ENCODE assay signal across 11 cellular contexts in the genomic region with DNA sequence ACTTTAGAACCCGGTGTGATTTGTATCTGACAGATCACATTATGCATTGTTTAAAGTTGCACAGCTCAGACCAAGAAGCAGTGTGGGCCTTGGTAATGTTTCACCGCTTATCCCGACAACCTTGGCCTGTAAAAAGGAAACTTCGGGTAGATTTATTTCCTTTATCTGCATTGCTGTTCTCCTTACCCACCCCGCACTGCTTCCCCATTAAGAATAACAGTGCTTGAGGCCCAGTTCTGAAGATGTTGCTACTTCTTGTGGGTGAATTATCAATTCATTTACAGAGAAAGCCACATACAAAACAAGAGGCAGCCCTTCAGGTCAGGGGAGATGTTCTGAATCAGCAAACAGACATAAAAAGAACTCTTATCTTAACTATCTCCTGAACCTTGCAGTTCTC. TPM values are rescaled to one million over a fixed set of nuclear protein-coding genes. Genes with fewer than 3 reads are reported as not detected.
DNase-seq lines count a peak whose midpoint lies in the region; ATAC-seq and TF ChIP-seq lines count a peak whose summit lies in the region.
"Had no signal": no experiment of that assay in that cellular context is flagged by ENCODE, and none has a peak within 500 bp of the region (broad histone marks: within the 10 kb centered on the region; RNA-seq: fewer than 3 reads in every experiment).

No MANE protein-coding gene starts in this region.

- DNase-seq in T-cell (no peak), lower lobe of right lung (no peak), MM.1S (no peak), nephron progenitor cell (no peak)
- DNase-seq: DMS79 treated with DMSO at 0.1 percent for 48 hours; NCI-H524; stimulated activated CD4-positive, alpha-beta T cell treated with anti-CD3 and anti-CD28 coated beads, Interleukin-12 subunit alpha, Interleukin-12 subunit beta, amount 100 ng/mL, for 4 hours had no signal

- H3K27me3 ChIP-seq in lower lobe of right lung (ENCODE audit: low read depth) (no peaks in the 10 kb centered on the region), MM.1S (replicated peaks; ENCODE audit: insufficient read depth, low read length) (no peaks in the 10 kb centered on the region)

- peaks cover 9% of the 10 kb centered on the region; the same call in 1 of the 2 replicates for H4K20me1 ChIP-seq in MM.1S (ENCODE audit: insufficient read depth, low read length)

- TF ChIP-seq CTCF in C4-2B (conservative IDR thresholded peaks at IDR 0.05) (no peak), lower lobe of right lung (IDR thresholded peaks at IDR 0.05) (no peak), MM.1S (IDR thresholded peaks at IDR 0.05; ENCODE audit: low read length) (no peak), nephron progenitor cell (IDR thresholded peaks at IDR 0.05) (no peak)

- H3K4me1 ChIP-seq in lower lobe of right lung: peaks cover 97% of the 10 kb centered on the region
- H3K4me1 ChIP-seq in MM.1S (ENCODE audit: low read length): peaks cover 2% of the 10 kb centered on the region; the same call in 1 of the 2 replicates

- H3K27ac ChIP-seq in C4-2B (peak overlapping the region; percentile 22; the same call in 1 of the 2 replicates), lower lobe of right lung (peak overlapping the region; percentile 4), MM.1S (ENCODE audit: low read length) (no peak overlapping the region)

- CTCF ChIA-PET in T-cell (lab: Charles Lee): interaction anchor here in 1 of 2 donors (1.6 kb wide), 1 partner anchor 30 kb away, joined by 6 read pairs; no protein-coding TSS in a partner anchor

- H3K9me2 ChIP-seq in MM.1S (replicated peaks; ENCODE audit: insufficient read depth, low read length): no peaks in the 10 kb centered on the region

- H3F3A ChIP-seq in MM.1S (ENCODE audit: insufficient read depth, low read length): no peaks in the 10 kb centered on the region

- peak; percentile 52 for ATAC-seq in GM19395 (IDR thresholded peaks at IDR 0.05; ENCODE audit: unreplicated experiment)
- no peak for ATAC-seq in T-cell (replicated peaks in 1 of 4)
- ATAC-seq in lower lobe of right lung: no peak
- ATAC-seq in GM18858 (IDR thresholded peaks at IDR 0.05; ENCODE audit: unreplicated experiment): no peak
- no peak for ATAC-seq in GM21390 (IDR thresholded peaks at IDR 0.05; ENCODE audit: unreplicated experiment)

- H3K27ac Mint-ChIP-seq in T-cell (peak overlapping the region; percentile 87 to 90), nephron progenitor cell (no peak overlapping the region)

- H3K27me3 Mint-ChIP-seq in T-cell (no peaks in the 10 kb centered on the region), nephron progenitor cell (ENCODE audit: low read depth, poor library complexity) (peaks cover 13% of the 10 kb centered on the region)

- H3K36me3 ChIP-seq in lower lobe of right lung (no peaks in the 10 kb centered on the region), MM.1S (replicated peaks; ENCODE audit: insufficient read depth, low read length) (no peaks in the 10 kb centered on the region)

- no peaks in the 10 kb centered on the region for H3K9me3 Mint-ChIP-seq in T-cell
- no peaks in the 10 kb centered on the region for H3K9me3 Mint-ChIP-seq in nephron progenitor cell

- H3K9me3 ChIP-seq in lower lobe of right lung: no peaks in the 10 kb centered on the region
- no peaks in the 10 kb centered on the region for H3K9me3 ChIP-seq in MM.1S (replicated peaks; ENCODE audit: insufficient read depth, low read length)

- intact Hi-C loops in lower lobe of right lung (cut with DNase I): no loop called here

- no peak overlapping the region for H3K9ac ChIP-seq in MM.1S (ENCODE audit: low read length)

- H3K4me2 ChIP-seq in MM.1S (ENCODE audit: low read depth, low read length): no peak overlapping the region

- peak overlapping the region; percentile 58 to 73 (median 62) for H3K4me3 Mint-ChIP-seq in T-cell
- no peak overlapping the region for H3K4me3 Mint-ChIP-seq in nephron progenitor cell

- H3K36me3 Mint-ChIP-seq in T-cell: peaks cover 4% of the 10 kb centered on the region
- no peaks in the 10 kb centered on the region for H3K36me3 Mint-ChIP-seq in nephron progenitor cell (ENCODE audit: low read depth)

- no peak overlapping the region for H2AFZ ChIP-seq in MM.1S (ENCODE audit: low read length)

- H3K4me3 ChIP-seq in lower lobe of right lung (no peak overlapping the region), MM.1S (ENCODE audit: low read length) (no peak overlapping the region)

- peaks cover 100% of the 10 kb centered on the region for H3K79me2 ChIP-seq in MM.1S (ENCODE audit: low read length)

- H3K4me1 Mint-ChIP-seq in T-cell: peaks cover 97 to 99% (median 98%) of the 10 kb centered on the region in 3 donors
- peaks cover 36% of the 10 kb centered on the region for H3K4me1 Mint-ChIP-seq in nephron progenitor cell

- POLR2A ChIA-PET in T-cell (lab: Charles Lee): interaction anchor here in 1 of 2 donors (0.9 kb wide), 1 partner anchor 9 kb away, joined by 3 read pairs; no protein-coding TSS in a partner anchor

RNA-seq across cellular contexts. Expression of a gene that starts 8.4 kb away (rescaled TPM):
- total RNA-seq in T-cell: 100 to 1,000 TPM; 225 to 325 (median 237) TPM
- 147 TPM for total RNA-seq in lower lobe of right lung
